In the genomic region with DNA sequence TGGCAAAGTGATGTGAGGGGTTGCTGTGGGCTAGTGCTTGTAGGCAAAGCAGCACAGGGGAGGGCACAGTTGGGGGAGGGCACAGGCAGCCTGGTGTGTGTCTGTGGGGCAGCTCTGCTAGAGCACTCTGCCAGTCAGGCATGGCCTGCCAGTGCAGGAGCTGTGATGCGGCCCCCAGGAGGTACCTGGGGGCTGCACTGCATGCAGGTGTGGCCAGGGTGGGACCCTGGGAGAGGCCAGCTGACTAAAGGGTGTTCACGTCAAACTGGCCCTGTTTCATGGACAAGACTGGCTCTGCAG, we compare ENCODE assay signal across 2 cellular contexts.
TF ChIP-seq lines count a peak whose summit lies in the region.

No MANE protein-coding gene starts in this region.

TF ChIP-seq in GM23338, 12 proteins besides CTCF, POLR2A, EP300 and RAD21:
- no peak for TF ChIP-seq JUNB (IDR thresholded peaks at IDR 0.05; ENCODE audit: unreplicated experiment)
- TF ChIP-seq ZNF331 (CRISPR knock-in tag; IDR thresholded peaks at IDR 0.05; ENCODE audit: low read depth), result no peak
- TF ChIP-seq STAT1 (IDR thresholded peaks at IDR 0.05; ENCODE audit: unreplicated experiment), result no peak
- no peak for TF ChIP-seq CREB1 (CRISPR knock-in tag; IDR thresholded peaks at IDR 0.05; ENCODE audit: low read depth)
- TF ChIP-seq POLR2AphosphoS5 (IDR thresholded peaks at IDR 0.05; ENCODE audit: low read depth), result no peak
- TF ChIP-seq, protein P1, sequence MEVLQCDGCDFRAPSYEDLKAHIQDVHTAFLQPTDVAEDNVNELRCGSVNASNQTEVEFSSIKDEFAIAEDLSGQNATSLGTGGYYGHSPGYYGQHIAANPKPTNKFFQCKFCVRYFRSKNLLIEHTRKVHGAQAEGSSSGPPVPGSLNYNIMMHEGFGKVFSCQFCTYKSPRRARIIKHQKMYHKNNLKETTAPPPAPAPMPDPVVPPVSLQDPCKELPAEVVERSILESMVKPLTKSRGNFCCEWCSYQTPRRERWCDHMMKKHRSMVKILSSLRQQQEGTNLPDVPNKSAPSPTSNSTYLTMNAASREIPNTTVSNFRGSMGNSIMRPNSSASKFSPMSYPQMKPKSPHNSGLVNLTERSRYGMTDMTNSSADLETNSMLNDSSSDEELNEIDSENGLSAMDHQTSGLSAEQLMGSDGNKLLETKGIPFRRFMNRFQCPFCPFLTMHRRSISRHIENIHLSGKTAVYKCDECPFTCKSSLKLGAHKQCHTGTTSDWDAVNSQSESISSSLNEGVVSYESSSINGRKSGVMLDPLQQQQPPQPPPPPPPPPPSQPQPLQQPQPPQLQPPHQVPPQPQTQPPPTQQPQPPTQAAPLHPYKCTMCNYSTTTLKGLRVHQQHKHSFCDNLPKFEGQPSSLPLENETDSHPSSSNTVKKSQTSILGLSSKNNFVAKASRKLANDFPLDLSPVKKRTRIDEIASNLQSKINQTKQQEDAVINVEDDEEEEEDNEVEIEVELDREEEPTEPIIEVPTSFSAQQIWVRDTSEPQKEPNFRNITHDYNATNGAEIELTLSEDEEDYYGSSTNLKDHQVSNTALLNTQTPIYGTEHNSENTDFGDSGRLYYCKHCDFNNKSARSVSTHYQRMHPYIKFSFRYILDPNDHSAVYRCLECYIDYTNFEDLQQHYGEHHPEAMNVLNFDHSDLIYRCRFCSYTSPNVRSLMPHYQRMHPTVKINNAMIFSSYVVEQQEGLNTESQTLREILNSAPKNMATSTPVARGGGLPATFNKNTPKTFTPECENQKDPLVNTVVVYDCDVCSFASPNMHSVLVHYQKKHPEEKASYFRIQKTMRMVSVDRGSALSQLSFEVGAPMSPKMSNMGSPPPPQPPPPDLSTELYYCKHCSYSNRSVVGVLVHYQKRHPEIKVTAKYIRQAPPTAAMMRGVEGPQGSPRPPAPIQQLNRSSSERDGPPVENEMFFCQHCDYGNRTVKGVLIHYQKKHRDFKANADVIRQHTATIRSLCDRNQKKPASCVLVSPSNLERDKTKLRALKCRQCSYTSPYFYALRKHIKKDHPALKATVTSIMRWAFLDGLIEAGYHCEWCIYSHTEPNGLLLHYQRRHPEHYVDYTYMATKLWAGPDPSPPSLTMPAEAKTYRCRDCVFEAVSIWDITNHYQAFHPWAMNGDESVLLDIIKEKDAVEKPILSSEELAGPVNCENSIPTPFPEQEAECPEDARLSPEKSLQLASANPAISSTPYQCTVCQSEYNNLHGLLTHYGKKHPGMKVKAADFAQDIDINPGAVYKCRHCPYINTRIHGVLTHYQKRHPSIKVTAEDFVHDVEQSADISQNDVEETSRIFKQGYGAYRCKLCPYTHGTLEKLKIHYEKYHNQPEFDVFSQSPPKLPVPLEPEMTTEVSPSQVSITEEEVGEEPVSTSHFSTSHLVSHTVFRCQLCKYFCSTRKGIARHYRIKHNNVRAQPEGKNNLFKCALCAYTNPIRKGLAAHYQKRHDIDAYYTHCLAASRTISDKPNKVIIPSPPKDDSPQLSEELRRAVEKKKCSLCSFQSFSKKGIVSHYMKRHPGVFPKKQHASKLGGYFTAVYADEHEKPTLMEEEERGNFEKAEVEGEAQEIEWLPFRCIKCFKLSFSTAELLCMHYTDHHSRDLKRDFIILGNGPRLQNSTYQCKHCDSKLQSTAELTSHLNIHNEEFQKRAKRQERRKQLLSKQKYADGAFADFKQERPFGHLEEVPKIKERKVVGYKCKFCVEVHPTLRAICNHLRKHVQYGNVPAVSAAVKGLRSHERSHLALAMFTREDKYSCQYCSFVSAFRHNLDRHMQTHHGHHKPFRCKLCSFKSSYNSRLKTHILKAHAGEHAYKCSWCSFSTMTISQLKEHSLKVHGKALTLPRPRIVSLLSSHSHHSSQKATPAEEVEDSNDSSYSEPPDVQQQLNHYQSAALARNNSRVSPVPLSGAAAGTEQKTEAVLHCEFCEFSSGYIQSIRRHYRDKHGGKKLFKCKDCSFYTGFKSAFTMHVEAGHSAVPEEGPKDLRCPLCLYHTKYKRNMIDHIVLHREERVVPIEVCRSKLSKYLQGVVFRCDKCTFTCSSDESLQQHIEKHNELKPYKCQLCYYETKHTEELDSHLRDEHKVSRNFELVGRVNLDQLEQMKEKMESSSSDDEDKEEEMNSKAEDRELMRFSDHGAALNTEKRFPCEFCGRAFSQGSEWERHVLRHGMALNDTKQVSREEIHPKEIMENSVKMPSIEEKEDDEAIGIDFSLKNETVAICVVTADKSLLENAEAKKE (CRISPR knock-in tag; IDR thresholded peaks at IDR 0.05), result no peak
- no peak for TF ChIP-seq NANOG (IDR thresholded peaks at IDR 0.05; ENCODE audit: borderline replicate concordance)
- TF ChIP-seq EZH2phosphoT487 (IDR thresholded peaks at IDR 0.05; ENCODE audit: unreplicated experiment), result no peak
- TF ChIP-seq, protein P2, sequence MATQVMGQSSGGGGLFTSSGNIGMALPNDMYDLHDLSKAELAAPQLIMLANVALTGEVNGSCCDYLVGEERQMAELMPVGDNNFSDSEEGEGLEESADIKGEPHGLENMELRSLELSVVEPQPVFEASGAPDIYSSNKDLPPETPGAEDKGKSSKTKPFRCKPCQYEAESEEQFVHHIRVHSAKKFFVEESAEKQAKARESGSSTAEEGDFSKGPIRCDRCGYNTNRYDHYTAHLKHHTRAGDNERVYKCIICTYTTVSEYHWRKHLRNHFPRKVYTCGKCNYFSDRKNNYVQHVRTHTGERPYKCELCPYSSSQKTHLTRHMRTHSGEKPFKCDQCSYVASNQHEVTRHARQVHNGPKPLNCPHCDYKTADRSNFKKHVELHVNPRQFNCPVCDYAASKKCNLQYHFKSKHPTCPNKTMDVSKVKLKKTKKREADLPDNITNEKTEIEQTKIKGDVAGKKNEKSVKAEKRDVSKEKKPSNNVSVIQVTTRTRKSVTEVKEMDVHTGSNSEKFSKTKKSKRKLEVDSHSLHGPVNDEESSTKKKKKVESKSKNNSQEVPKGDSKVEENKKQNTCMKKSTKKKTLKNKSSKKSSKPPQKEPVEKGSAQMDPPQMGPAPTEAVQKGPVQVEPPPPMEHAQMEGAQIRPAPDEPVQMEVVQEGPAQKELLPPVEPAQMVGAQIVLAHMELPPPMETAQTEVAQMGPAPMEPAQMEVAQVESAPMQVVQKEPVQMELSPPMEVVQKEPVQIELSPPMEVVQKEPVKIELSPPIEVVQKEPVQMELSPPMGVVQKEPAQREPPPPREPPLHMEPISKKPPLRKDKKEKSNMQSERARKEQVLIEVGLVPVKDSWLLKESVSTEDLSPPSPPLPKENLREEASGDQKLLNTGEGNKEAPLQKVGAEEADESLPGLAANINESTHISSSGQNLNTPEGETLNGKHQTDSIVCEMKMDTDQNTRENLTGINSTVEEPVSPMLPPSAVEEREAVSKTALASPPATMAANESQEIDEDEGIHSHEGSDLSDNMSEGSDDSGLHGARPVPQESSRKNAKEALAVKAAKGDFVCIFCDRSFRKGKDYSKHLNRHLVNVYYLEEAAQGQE (IDR thresholded peaks at IDR 0.05; ENCODE audit: unreplicated experiment), result no peak
- TF ChIP-seq EZH2 (IDR thresholded peaks at IDR 0.05; ENCODE audit: low read depth, unreplicated experiment), result no peak

TF ChIP-seq in IMR-90, 13 proteins besides CTCF, POLR2A, EP300 and RAD21:
- no peak for TF ChIP-seq CEBPB (IDR thresholded peaks at IDR 0.05; ENCODE audit: low read depth, low read length)
- no peak for TF ChIP-seq BHLHE40 (IDR thresholded peaks at IDR 0.05; ENCODE audit: low read depth, low read length)
- TF ChIP-seq CHD1 (IDR thresholded peaks at IDR 0.05; ENCODE audit: low read depth, low read length), result no peak
- no peak for TF ChIP-seq FOS (IDR thresholded peaks at IDR 0.05; ENCODE audit: low read depth, low read length)
- no peak for TF ChIP-seq MAFK (IDR thresholded peaks at IDR 0.05; ENCODE audit: low read depth, low read length)
- no peak for TF ChIP-seq MAZ (IDR thresholded peaks at IDR 0.05; ENCODE audit: borderline replicate concordance, low read depth, low read length)
- TF ChIP-seq RFX5 (IDR thresholded peaks at IDR 0.05; ENCODE audit: low read depth, low read length), result no peak
- no peak for TF ChIP-seq SMC3 (IDR thresholded peaks at IDR 0.05; ENCODE audit: low read depth, low read length)
- TF ChIP-seq, protein P3, sequence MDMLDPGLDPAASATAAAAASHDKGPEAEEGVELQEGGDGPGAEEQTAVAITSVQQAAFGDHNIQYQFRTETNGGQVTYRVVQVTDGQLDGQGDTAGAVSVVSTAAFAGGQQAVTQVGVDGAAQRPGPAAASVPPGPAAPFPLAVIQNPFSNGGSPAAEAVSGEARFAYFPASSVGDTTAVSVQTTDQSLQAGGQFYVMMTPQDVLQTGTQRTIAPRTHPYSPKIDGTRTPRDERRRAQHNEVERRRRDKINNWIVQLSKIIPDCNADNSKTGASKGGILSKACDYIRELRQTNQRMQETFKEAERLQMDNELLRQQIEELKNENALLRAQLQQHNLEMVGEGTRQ (IDR thresholded peaks at IDR 0.05; ENCODE audit: low read depth, low read length), result no peak
- TF ChIP-seq, protein P4, sequence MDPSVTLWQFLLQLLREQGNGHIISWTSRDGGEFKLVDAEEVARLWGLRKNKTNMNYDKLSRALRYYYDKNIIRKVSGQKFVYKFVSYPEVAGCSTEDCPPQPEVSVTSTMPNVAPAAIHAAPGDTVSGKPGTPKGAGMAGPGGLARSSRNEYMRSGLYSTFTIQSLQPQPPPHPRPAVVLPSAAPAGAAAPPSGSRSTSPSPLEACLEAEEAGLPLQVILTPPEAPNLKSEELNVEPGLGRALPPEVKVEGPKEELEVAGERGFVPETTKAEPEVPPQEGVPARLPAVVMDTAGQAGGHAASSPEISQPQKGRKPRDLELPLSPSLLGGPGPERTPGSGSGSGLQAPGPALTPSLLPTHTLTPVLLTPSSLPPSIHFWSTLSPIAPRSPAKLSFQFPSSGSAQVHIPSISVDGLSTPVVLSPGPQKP (IDR thresholded peaks at IDR 0.05; ENCODE audit: borderline replicate concordance, low read depth, low read length), result no peak
- TF ChIP-seq MXI1 (IDR thresholded peaks at IDR 0.05; ENCODE audit: borderline replicate concordance, low read depth, low read length), result no peak
- no peak for TF ChIP-seq RCOR1 (IDR thresholded peaks at IDR 0.05; ENCODE audit: insufficient replicate concordance, low read length)
- TF ChIP-seq NFE2L2 (IDR thresholded peaks at IDR 0.05; ENCODE audit: low read depth, low read length), result no peak
TF ChIP-seq in IMR-90: peak in this region for 0.
